1 cellular context compared by ENCODE assay signal in the genomic region with DNA sequence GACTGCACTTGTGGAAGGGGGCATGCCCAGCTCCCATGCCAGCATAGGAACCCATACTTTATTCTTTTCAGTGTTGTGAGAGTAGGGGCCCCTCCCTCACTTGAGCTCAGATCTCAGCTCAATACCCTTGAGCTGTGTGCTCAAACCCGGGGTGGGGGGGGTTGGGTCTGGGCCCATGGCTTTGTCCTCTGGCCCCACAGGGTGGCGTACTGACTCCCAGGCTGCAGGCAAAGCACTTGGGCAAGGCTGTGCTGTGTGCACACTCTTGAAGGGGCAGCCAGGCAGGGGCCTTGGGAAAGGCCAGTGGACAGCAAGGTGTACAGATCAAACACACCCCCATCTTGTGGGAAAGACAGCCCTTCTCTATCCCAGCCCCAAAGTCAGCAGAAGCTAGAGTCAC.
TF ChIP-seq lines count a peak whose summit lies in the region.

No MANE protein-coding gene starts in this region.

TF ChIP-seq in GM23338, 12 proteins besides CTCF, POLR2A, EP300 and RAD21 (continued from another document):
- TF ChIP-seq ZNF462 (CRISPR knock-in tag; IDR thresholded peaks at IDR 0.05) (no peak), ZNF331 (CRISPR knock-in tag; IDR thresholded peaks at IDR 0.05; ENCODE audit: low read depth) (no peak), ZNF114 (CRISPR knock-in tag; IDR thresholded peaks at IDR 0.05) (no peak), EZH2 (IDR thresholded peaks at IDR 0.05; ENCODE audit: low read depth, unreplicated experiment) (no peak), JUNB (IDR thresholded peaks at IDR 0.05; ENCODE audit: unreplicated experiment) (no peak), REST (IDR thresholded peaks at IDR 0.05; ENCODE audit: unreplicated experiment) (no peak), NANOG (IDR thresholded peaks at IDR 0.05; ENCODE audit: borderline replicate concordance) (no peak)
